In the genomic region with DNA sequence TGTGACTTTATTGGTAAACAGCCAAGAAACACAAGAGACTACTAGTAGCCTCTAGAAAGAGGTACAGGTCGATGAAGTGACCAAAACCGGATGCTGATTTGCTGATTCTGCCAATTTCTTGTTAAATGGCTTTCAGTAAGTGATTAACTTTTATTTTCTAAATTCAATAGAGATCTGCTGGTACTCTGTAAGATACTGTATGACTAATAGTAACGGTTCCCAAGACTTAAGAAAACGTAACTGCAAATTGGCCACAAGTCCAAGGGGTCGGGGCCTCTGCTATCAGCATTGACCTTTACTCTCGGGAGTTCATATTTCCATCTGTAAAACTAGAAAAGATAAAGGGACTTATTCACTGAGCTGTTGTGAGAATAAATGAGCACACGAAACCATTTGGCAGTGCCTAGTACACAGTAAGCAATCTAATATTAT, we compare ENCODE assay signal across 1 cellular context.
TF ChIP-seq lines count a peak whose summit lies in the region.

No MANE protein-coding gene starts in this region.

TF ChIP-seq in GM12878, 131 proteins besides CTCF, POLR2A, EP300 and RAD21 (continued from another document and continues in another):
- TF ChIP-seq, protein P1, sequence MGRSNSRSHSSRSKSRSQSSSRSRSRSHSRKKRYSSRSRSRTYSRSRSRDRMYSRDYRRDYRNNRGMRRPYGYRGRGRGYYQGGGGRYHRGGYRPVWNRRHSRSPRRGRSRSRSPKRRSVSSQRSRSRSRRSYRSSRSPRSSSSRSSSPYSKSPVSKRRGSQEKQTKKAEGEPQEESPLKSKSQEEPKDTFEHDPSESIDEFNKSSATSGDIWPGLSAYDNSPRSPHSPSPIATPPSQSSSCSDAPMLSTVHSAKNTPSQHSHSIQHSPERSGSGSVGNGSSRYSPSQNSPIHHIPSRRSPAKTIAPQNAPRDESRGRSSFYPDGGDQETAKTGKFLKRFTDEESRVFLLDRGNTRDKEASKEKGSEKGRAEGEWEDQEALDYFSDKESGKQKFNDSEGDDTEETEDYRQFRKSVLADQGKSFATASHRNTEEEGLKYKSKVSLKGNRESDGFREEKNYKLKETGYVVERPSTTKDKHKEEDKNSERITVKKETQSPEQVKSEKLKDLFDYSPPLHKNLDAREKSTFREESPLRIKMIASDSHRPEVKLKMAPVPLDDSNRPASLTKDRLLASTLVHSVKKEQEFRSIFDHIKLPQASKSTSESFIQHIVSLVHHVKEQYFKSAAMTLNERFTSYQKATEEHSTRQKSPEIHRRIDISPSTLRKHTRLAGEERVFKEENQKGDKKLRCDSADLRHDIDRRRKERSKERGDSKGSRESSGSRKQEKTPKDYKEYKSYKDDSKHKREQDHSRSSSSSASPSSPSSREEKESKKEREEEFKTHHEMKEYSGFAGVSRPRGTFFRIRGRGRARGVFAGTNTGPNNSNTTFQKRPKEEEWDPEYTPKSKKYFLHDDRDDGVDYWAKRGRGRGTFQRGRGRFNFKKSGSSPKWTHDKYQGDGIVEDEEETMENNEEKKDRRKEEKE (IDR thresholded peaks at IDR 0.05), result no peak
- TF ChIP-seq ZZZ3 (IDR thresholded peaks at IDR 0.05; ENCODE audit: control insufficient read depth, insufficient read length, low read depth) (no peak), IKZF1 (conservative IDR thresholded peaks at IDR 0.05) (peak; percentile 42), RUNX3 (IDR thresholded peaks at IDR 0.05; ENCODE audit: low read length) (peak; percentile 36; the same call in 1 of the 2 replicates), EGR1 (IDR thresholded peaks at IDR 0.05; ENCODE audit: borderline replicate concordance in 1 of 2, low read depth in 2 of 2, low read length in 2 of 2) (no peak), LARP7 (IDR thresholded peaks at IDR 0.05) (no peak), WRNIP1 (IDR thresholded peaks at IDR 0.05; ENCODE audit: borderline replicate concordance, low read depth, low read length) (no peak), NR2C2 (IDR thresholded peaks at IDR 0.05; ENCODE audit: borderline replicate concordance, control insufficient read depth, insufficient read length, low read depth) (no peak), TCF7 (IDR thresholded peaks at IDR 0.05; ENCODE audit: borderline replicate concordance) (0 out of 2 replicates have a peak, but pooled peaks have one; percentile 6), JUNB (IDR thresholded peaks at IDR 0.05) (peak; percentile 24; the same call in 1 of the 2 replicates), SUZ12 (IDR thresholded peaks at IDR 0.05; ENCODE audit: unreplicated experiment) (no peak), ATF7 (IDR thresholded peaks at IDR 0.05; ENCODE audit: low read depth) (peak; percentile 56; the same call in 1 of the 2 replicates), ZNF207 (IDR thresholded peaks at IDR 0.05; ENCODE audit: borderline replicate concordance) (no peak), EED (IDR thresholded peaks at IDR 0.05; ENCODE audit: low read depth) (no peak), MEF2B (IDR thresholded peaks at IDR 0.05; ENCODE audit: partially characterized antibody, poor library complexity, severe bottlenecking) (peak; percentile 43), YBX1 (IDR thresholded peaks at IDR 0.05) (no peak), NFIC (IDR thresholded peaks at IDR 0.05; ENCODE audit: low read depth, low read length) (peak; percentile 51), FOXM1 (IDR thresholded peaks at IDR 0.05; ENCODE audit: low read depth, low read length) (peak; percentile 32; the same call in 1 of the 2 replicates), BHLHE40 (IDR thresholded peaks at IDR 0.05; ENCODE audit: borderline replicate concordance in 1 of 2, low read depth in 2 of 2, low read length in 1 of 2) (no peak), MEF2A (IDR thresholded peaks at IDR 0.05; ENCODE audit: insufficient read depth, low read depth, low read length) (0 out of 2 replicates have a peak, but pooled peaks have one; percentile 10), NR2F1 (conservative IDR thresholded peaks at IDR 0.05) (peak; percentile 98), RCOR1 (conservative IDR thresholded peaks at IDR 0.05; ENCODE audit: low read depth, low read length) (no peak), HDAC6 (IDR thresholded peaks at IDR 0.05; ENCODE audit: unreplicated experiment) (no peak), MTA2 (IDR thresholded peaks at IDR 0.05; ENCODE audit: low read depth) (peak; percentile 67; the same call in 1 of the 2 replicates), SMARCA5 (IDR thresholded peaks at IDR 0.05) (no peak), GABPA (IDR thresholded peaks at IDR 0.05; ENCODE audit: low read depth) (0 out of 2 replicates have a peak, but pooled peaks have one; percentile 22), ZSCAN29 (IDR thresholded peaks at IDR 0.05) (no peak), SIN3A (IDR thresholded peaks at IDR 0.05; ENCODE audit: low read depth, low read length) (no peak), ASH2L (IDR thresholded peaks at IDR 0.05; ENCODE audit: borderline replicate concordance, low read depth) (no peak), RB1 (IDR thresholded peaks at IDR 0.05; ENCODE audit: borderline replicate concordance) (no peak), BCL11A (IDR thresholded peaks at IDR 0.05; ENCODE audit: low read depth, low read length) (peak; percentile 57; the same call in 1 of the 2 replicates), JUND (IDR thresholded peaks at IDR 0.05; ENCODE audit: low read depth, low read length) (no peak), CREM (IDR thresholded peaks at IDR 0.05; ENCODE audit: low read depth) (no peak), RBBP5 (conservative IDR thresholded peaks at IDR 0.05) (no peak)
- TF ChIP-seq, protein P2, sequence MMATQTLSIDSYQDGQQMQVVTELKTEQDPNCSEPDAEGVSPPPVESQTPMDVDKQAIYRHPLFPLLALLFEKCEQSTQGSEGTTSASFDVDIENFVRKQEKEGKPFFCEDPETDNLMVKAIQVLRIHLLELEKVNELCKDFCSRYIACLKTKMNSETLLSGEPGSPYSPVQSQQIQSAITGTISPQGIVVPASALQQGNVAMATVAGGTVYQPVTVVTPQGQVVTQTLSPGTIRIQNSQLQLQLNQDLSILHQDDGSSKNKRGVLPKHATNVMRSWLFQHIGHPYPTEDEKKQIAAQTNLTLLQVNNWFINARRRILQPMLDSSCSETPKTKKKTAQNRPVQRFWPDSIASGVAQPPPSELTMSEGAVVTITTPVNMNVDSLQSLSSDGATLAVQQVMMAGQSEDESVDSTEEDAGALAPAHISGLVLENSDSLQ (IDR thresholded peaks at IDR 0.05), result no peak
- TF ChIP-seq, protein P3, sequence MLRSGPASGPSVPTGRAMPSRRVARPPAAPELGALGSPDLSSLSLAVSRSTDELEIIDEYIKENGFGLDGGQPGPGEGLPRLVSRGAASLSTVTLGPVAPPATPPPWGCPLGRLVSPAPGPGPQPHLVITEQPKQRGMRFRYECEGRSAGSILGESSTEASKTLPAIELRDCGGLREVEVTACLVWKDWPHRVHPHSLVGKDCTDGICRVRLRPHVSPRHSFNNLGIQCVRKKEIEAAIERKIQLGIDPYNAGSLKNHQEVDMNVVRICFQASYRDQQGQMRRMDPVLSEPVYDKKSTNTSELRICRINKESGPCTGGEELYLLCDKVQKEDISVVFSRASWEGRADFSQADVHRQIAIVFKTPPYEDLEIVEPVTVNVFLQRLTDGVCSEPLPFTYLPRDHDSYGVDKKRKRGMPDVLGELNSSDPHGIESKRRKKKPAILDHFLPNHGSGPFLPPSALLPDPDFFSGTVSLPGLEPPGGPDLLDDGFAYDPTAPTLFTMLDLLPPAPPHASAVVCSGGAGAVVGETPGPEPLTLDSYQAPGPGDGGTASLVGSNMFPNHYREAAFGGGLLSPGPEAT (IDR thresholded peaks at IDR 0.05; ENCODE audit: low read depth), result no peak
- TF ChIP-seq, protein P4, sequence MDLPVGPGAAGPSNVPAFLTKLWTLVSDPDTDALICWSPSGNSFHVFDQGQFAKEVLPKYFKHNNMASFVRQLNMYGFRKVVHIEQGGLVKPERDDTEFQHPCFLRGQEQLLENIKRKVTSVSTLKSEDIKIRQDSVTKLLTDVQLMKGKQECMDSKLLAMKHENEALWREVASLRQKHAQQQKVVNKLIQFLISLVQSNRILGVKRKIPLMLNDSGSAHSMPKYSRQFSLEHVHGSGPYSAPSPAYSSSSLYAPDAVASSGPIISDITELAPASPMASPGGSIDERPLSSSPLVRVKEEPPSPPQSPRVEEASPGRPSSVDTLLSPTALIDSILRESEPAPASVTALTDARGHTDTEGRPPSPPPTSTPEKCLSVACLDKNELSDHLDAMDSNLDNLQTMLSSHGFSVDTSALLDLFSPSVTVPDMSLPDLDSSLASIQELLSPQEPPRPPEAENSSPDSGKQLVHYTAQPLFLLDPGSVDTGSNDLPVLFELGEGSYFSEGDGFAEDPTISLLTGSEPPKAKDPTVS (IDR thresholded peaks at IDR 0.05; ENCODE audit: low read depth, low read length), result peak; percentile 86; the same call in 1 of the 2 replicates
- TF ChIP-seq, protein P5, sequence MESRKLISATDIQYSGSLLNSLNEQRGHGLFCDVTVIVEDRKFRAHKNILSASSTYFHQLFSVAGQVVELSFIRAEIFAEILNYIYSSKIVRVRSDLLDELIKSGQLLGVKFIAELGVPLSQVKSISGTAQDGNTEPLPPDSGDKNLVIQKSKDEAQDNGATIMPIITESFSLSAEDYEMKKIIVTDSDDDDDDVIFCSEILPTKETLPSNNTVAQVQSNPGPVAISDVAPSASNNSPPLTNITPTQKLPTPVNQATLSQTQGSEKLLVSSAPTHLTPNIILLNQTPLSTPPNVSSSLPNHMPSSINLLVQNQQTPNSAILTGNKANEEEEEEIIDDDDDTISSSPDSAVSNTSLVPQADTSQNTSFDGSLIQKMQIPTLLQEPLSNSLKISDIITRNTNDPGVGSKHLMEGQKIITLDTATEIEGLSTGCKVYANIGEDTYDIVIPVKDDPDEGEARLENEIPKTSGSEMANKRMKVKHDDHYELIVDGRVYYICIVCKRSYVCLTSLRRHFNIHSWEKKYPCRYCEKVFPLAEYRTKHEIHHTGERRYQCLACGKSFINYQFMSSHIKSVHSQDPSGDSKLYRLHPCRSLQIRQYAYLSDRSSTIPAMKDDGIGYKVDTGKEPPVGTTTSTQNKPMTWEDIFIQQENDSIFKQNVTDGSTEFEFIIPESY (IDR thresholded peaks at IDR 0.05), result no peak
- TF ChIP-seq, protein P6, sequence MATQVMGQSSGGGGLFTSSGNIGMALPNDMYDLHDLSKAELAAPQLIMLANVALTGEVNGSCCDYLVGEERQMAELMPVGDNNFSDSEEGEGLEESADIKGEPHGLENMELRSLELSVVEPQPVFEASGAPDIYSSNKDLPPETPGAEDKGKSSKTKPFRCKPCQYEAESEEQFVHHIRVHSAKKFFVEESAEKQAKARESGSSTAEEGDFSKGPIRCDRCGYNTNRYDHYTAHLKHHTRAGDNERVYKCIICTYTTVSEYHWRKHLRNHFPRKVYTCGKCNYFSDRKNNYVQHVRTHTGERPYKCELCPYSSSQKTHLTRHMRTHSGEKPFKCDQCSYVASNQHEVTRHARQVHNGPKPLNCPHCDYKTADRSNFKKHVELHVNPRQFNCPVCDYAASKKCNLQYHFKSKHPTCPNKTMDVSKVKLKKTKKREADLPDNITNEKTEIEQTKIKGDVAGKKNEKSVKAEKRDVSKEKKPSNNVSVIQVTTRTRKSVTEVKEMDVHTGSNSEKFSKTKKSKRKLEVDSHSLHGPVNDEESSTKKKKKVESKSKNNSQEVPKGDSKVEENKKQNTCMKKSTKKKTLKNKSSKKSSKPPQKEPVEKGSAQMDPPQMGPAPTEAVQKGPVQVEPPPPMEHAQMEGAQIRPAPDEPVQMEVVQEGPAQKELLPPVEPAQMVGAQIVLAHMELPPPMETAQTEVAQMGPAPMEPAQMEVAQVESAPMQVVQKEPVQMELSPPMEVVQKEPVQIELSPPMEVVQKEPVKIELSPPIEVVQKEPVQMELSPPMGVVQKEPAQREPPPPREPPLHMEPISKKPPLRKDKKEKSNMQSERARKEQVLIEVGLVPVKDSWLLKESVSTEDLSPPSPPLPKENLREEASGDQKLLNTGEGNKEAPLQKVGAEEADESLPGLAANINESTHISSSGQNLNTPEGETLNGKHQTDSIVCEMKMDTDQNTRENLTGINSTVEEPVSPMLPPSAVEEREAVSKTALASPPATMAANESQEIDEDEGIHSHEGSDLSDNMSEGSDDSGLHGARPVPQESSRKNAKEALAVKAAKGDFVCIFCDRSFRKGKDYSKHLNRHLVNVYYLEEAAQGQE (IDR thresholded peaks at IDR 0.05; ENCODE audit: low read depth, low read length), result no peak
- TF ChIP-seq, protein P7, sequence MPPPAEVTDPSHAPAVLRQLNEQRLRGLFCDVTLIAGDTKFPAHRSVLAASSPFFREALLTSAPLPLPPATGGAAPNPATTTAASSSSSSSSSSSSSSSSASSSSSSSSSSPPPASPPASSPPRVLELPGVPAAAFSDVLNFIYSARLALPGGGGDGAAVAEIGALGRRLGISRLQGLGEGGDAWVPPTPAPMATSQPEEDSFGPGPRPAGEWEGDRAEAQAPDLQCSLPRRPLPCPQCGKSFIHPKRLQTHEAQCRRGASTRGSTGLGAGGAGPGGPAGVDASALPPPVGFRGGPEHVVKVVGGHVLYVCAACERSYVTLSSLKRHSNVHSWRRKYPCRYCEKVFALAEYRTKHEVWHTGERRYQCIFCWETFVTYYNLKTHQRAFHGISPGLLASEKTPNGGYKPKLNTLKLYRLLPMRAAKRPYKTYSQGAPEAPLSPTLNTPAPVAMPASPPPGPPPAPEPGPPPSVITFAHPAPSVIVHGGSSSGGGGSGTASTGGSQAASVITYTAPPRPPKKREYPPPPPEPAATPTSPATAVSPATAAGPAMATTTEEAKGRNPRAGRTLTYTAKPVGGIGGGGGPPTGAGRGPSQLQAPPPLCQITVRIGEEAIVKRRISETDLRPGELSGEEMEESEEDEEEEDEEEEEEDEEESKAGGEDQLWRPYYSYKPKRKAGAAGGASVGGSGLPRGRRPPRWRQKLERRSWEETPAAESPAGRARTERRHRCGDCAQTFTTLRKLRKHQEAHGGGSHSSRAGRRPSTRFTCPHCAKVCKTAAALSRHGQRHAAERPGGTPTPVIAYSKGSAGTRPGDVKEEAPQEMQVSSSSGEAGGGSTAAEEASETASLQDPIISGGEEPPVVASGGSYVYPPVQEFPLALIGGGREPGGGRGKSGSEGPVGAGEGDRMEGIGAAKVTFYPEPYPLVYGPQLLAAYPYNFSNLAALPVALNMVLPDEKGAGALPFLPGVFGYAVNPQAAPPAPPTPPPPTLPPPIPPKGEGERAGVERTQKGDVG (CRISPR knock-in tag; IDR thresholded peaks at IDR 0.05), result no peak
